In genomic region chr9:129267141-129267540, GRCh38 we compare ENCODE assay signal across 29 cellular contexts.
DNase-seq lines count a peak whose midpoint lies in the region; ATAC-seq, FAIRE-seq and TF ChIP-seq lines count a peak whose summit lies in the region.
"Had no signal": no experiment of that assay in that cellular context is flagged by ENCODE, and none has a peak within 500 bp of the region (broad histone marks: within the 10 kb centered on the region; RNA-seq: fewer than 3 reads in every experiment).

No MANE protein-coding gene starts in this region.

- no peaks in the 10 kb centered on the region for H3K36me3 Mint-ChIP-seq in activated naive CD8-positive, alpha-beta T cell treated with anti-CD3 and anti-CD28 coated beads, Interleukin-2, amount 10 ng/mL, durations not matched to agents 7 days and 5 days
- no peaks in the 10 kb centered on the region for H3K36me3 Mint-ChIP-seq in activated naive CD8-positive, alpha-beta T cell treated with anti-CD3 and anti-CD28 coated beads, Interleukin-2, amount 50 U/mL, for 24 hours (ENCODE audit: low read depth)
- no peaks in the 10 kb centered on the region for H3K36me3 Mint-ChIP-seq in stimulated activated effector memory CD8-positive, alpha-beta T cell treated with anti-CD3 and anti-CD28 coated beads, Interleukin-12 subunit alpha, Interleukin-12 subunit beta, amount 100 ng/mL, for 72 hours
- H3K36me3 Mint-ChIP-seq: CD4-positive, alpha-beta memory T cell had no signal

- no peak overlapping the region for H3K4me2 ChIP-seq in Karpas-422 (ENCODE audit: low read depth, low read length, poor library complexity, severe bottlenecking)
- H3K4me2 ChIP-seq: A549; BLaER1 treated with 17β-estradiol and CSF1 and Interleukin-3, amounts not matched to agents 10 nM and 100 nM; GM23338; PC-9 had no signal

- H3K36me3 ChIP-seq in bronchial epithelial cell (ENCODE audit: control insufficient read depth, insufficient read depth, low read length) (no peaks in the 10 kb centered on the region), Karpas-422 (ENCODE audit: insufficient read depth, low read length) (no peaks in the 10 kb centered on the region)
- H3K36me3 ChIP-seq: BLaER1 treated with 17β-estradiol and CSF1 and Interleukin-3, amounts not matched to agents 10 nM and 100 nM; HAP-1 had no signal

- H3K9ac ChIP-seq in Karpas-422 (ENCODE audit: low read length): no peak overlapping the region
- H3K9ac ChIP-seq: BLaER1 treated with 17β-estradiol and CSF1 and Interleukin-3, amounts not matched to agents 10 nM and 100 nM had no signal

- H3K4me3 Mint-ChIP-seq in activated naive CD8-positive, alpha-beta T cell treated with anti-CD3 and anti-CD28 coated beads, Interleukin-2, amount 10 ng/mL, durations not matched to agents 7 days and 5 days: no peak overlapping the region
- no peak overlapping the region for H3K4me3 Mint-ChIP-seq in activated naive CD8-positive, alpha-beta T cell treated with anti-CD3 and anti-CD28 coated beads, Interleukin-2, amount 50 U/mL, for 24 hours
- no peak overlapping the region for H3K4me3 Mint-ChIP-seq in stimulated activated effector memory CD8-positive, alpha-beta T cell treated with anti-CD3 and anti-CD28 coated beads, Interleukin-12 subunit alpha, Interleukin-12 subunit beta, amount 100 ng/mL, for 72 hours
- H3K4me3 Mint-ChIP-seq: CD4-positive, alpha-beta memory T cell; GM23338; HFFc6 had no signal

- POLR2A ChIA-PET in activated naive CD8-positive, alpha-beta T cell treated with anti-CD3 and anti-CD28 coated beads, Interleukin-2, amount 10 ng/mL, durations not matched to agents 7 days and 5 days (lab: Charles Lee): no interaction called here

- no peak for ATAC-seq in activated naive CD8-positive, alpha-beta T cell treated with anti-CD3 and anti-CD28 coated beads, Interleukin-2, amount 10 ng/mL, durations not matched to agents 7 days and 5 days (ENCODE audit: low read depth)
- ATAC-seq in activated naive CD8-positive, alpha-beta T cell treated with anti-CD3 and anti-CD28 coated beads, Interleukin-2, amount 50 U/mL, for 24 hours: no peak
- ATAC-seq in stimulated activated effector memory CD8-positive, alpha-beta T cell treated with anti-CD3 and anti-CD28 coated beads, Interleukin-12 subunit alpha, Interleukin-12 subunit beta, amount 100 ng/mL, for 72 hours: no peak
- ATAC-seq in GM18873 (IDR thresholded peaks at IDR 0.05; ENCODE audit: low FRiP score, unreplicated experiment): no peak
- ATAC-seq: GM23338, K562 had no signal

- H3K79me2 ChIP-seq in Karpas-422 (ENCODE audit: low read length): no peaks in the 10 kb centered on the region

- H3K27me3 ChIP-seq in bronchial epithelial cell (ENCODE audit: control insufficient read depth, insufficient read depth, low read length): no peaks in the 10 kb centered on the region
- no peaks in the 10 kb centered on the region for H3K27me3 ChIP-seq in Karpas-422 (ENCODE audit: low read length)

- H4K20me1 ChIP-seq in Karpas-422 (ENCODE audit: insufficient read depth, low read depth, low read length): no peaks in the 10 kb centered on the region

- H3K9me3 ChIP-seq in Karpas-422 (ENCODE audit: low read length): no peaks in the 10 kb centered on the region
- H3K9me3 ChIP-seq: A549, HAP-1 had no signal

- TF ChIP-seq CTCF in bronchial epithelial cell (IDR thresholded peaks at IDR 0.05; ENCODE audit: insufficient read depth, low read length, severe bottlenecking): no peak

- peaks cover 6% of the 10 kb centered on the region for H3K27me3 Mint-ChIP-seq in activated naive CD8-positive, alpha-beta T cell treated with anti-CD3 and anti-CD28 coated beads, Interleukin-2, amount 10 ng/mL, durations not matched to agents 7 days and 5 days
- H3K27me3 Mint-ChIP-seq in activated naive CD8-positive, alpha-beta T cell treated with anti-CD3 and anti-CD28 coated beads, Interleukin-2, amount 50 U/mL, for 24 hours: peaks cover 3% of the 10 kb centered on the region

- DNase-seq in activated naive CD8-positive, alpha-beta T cell treated with anti-CD3 and anti-CD28 coated beads, Interleukin-2, amount 10 ng/mL, durations not matched to agents 7 days and 5 days: no peak
- DNase-seq in activated naive CD8-positive, alpha-beta T cell treated with anti-CD3 and anti-CD28 coated beads, Interleukin-2, amount 50 U/mL, for 24 hours: no peak
- DNase-seq in bronchial epithelial cell (ENCODE audit: low read depth) (no peak), iPS-NIHi11 (ENCODE audit: low spot score) (peak; percentile 11), Karpas-422 (no peak)
- DNase-seq in stimulated activated effector memory CD8-positive, alpha-beta T cell treated with anti-CD3 and anti-CD28 coated beads, Interleukin-12 subunit alpha, Interleukin-12 subunit beta, amount 100 ng/mL, for 72 hours (ENCODE audit: low spot score in 2 of 2): no peak
- DNase-seq: AML-193; CD4-positive, alpha-beta memory T cell; DMS 273 treated with DMSO at 0.1 percent for 48 hours; DMS79 treated with DMSO at 0.1 percent for 48 hours; GF-D8; HFFc6; MV-4-11; NCI-H1105; NCI-H1436 treated with DMSO at 0.1 percent for 48 hours; NCI-H187 treated with DMSO at 0.1 percent for 48 hours; NCI-H446 treated with DMSO at 0.1 percent for 48 hours; NCI-H526 treated with DMSO at 0.1 percent for 48 hours; PC-9; SHP77 had no signal

- no peak overlapping the region for H2AFZ ChIP-seq in Karpas-422 (ENCODE audit: low read length)
- H2AFZ ChIP-seq: GM23338, PC-9 had no signal

- peaks cover 36% of the 10 kb centered on the region for H3K4me1 Mint-ChIP-seq in activated naive CD8-positive, alpha-beta T cell treated with anti-CD3 and anti-CD28 coated beads, Interleukin-2, amount 10 ng/mL, durations not matched to agents 7 days and 5 days
- peaks cover 25% of the 10 kb centered on the region for H3K4me1 Mint-ChIP-seq in activated naive CD8-positive, alpha-beta T cell treated with anti-CD3 and anti-CD28 coated beads, Interleukin-2, amount 50 U/mL, for 24 hours
- H3K4me1 Mint-ChIP-seq in stimulated activated effector memory CD8-positive, alpha-beta T cell treated with anti-CD3 and anti-CD28 coated beads, Interleukin-12 subunit alpha, Interleukin-12 subunit beta, amount 100 ng/mL, for 72 hours: peaks cover 27% of the 10 kb centered on the region

- H3K4me3 ChIP-seq in bronchial epithelial cell (ENCODE audit: low read depth, low read length) (no peak overlapping the region), Karpas-422 (ENCODE audit: low read length) (no peak overlapping the region)
- H3K4me3 ChIP-seq: A549; BLaER1 treated with 17β-estradiol and CSF1 and Interleukin-3, amounts not matched to agents 10 nM and 100 nM; GM23338; HAP-1; K562; PC-9 had no signal

- peak; percentile 55 for FAIRE-seq in bronchial epithelial cell (lab: Jason Lieb, UNC)
- FAIRE-seq: A549, GM12892, GM19239, HTR-8/SVneo, K562 had no signal

- no peaks in the 10 kb centered on the region for H3K9me3 Mint-ChIP-seq in activated naive CD8-positive, alpha-beta T cell treated with anti-CD3 and anti-CD28 coated beads, Interleukin-2, amount 10 ng/mL, durations not matched to agents 7 days and 5 days
- no peaks in the 10 kb centered on the region for H3K9me3 Mint-ChIP-seq in activated naive CD8-positive, alpha-beta T cell treated with anti-CD3 and anti-CD28 coated beads, Interleukin-2, amount 50 U/mL, for 24 hours
- H3K9me3 Mint-ChIP-seq in stimulated activated effector memory CD8-positive, alpha-beta T cell treated with anti-CD3 and anti-CD28 coated beads, Interleukin-12 subunit alpha, Interleukin-12 subunit beta, amount 100 ng/mL, for 72 hours: no peaks in the 10 kb centered on the region
- H3K9me3 Mint-ChIP-seq: CD4-positive, alpha-beta memory T cell; HFFc6 had no signal

- H3K27ac ChIP-seq in Karpas-422 (ENCODE audit: low read length): no peak overlapping the region
- H3K27ac ChIP-seq: A549; BLaER1 treated with 17β-estradiol and CSF1 and Interleukin-3, amounts not matched to agents 10 nM and 100 nM; PC-9 had no signal

- no peaks in the 10 kb centered on the region for H3K9me2 ChIP-seq in Karpas-422 (replicated peaks; ENCODE audit: insufficient read depth, low read length)

- H3K4me1 ChIP-seq in Karpas-422 (ENCODE audit: low read length): no peaks in the 10 kb centered on the region
- H3K4me1 ChIP-seq: A549, HAP-1 had no signal

- peak overlapping the region; percentile 31 for H3K27ac Mint-ChIP-seq in activated naive CD8-positive, alpha-beta T cell treated with anti-CD3 and anti-CD28 coated beads, Interleukin-2, amount 10 ng/mL, durations not matched to agents 7 days and 5 days
- no peak overlapping the region for H3K27ac Mint-ChIP-seq in activated naive CD8-positive, alpha-beta T cell treated with anti-CD3 and anti-CD28 coated beads, Interleukin-2, amount 50 U/mL, for 24 hours
- H3K27ac Mint-ChIP-seq in stimulated activated effector memory CD8-positive, alpha-beta T cell treated with anti-CD3 and anti-CD28 coated beads, Interleukin-12 subunit alpha, Interleukin-12 subunit beta, amount 100 ng/mL, for 72 hours: peak overlapping the region; percentile 78
- H3K27ac Mint-ChIP-seq: GM23338, HFFc6 had no signal
